8 cellular contexts compared by ENCODE assay signal in the genomic region with DNA sequence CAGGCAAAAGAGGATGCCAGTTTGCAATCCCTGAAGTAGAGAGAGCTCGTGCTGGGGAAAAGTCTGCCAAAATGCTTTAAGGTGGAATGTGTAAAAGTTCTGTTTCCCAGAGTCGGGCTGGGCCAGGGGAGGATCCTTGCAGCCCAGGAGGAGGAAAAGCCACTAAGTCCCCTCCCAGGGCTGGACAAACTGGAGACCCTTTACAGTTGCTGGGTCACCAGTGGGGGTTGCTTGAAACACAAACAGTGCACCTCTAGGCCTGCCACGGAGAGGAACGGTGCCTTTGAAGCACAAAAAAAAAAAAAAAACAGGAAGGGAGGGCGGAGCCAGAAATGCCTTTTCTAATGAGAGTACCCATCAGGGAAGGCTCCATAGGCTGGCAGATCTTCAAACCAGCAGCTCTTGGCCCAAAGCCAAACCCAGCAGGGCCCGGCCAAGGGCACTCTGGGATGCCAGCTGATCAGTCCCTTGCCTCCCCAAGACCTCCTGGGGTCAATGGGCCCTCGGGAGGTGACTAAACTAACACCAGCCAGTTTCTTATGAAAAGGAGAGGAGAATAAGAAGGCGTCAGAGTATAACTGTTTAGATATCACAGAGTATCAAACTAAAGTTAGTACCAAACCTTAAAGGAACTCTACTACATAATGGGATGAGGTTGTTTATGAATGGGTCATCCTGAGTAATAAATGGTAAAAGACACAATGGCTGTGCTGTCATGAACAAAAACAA. TPM values are rescaled to one million over a fixed set of nuclear protein-coding genes. Genes with fewer than 3 reads are reported as not detected.
DNase-seq lines count a peak whose midpoint lies in the region; ATAC-seq and TF ChIP-seq lines count a peak whose summit lies in the region.

No MANE protein-coding gene starts in this region.

- peak; percentile 60 for ATAC-seq in DND-41 (ENCODE audit: insufficient read depth, low read depth)
- ATAC-seq in gastroesophageal sphincter: peak; percentile 78
- ATAC-seq in GM18511 (IDR thresholded peaks at IDR 0.05; ENCODE audit: unreplicated experiment): no peak
- no peak for ATAC-seq in HG03571 (IDR thresholded peaks at IDR 0.05; ENCODE audit: unreplicated experiment)

- H3K4me1 ChIP-seq in DND-41 (ENCODE audit: insufficient read depth, low read length) (peaks cover 32% of the 10 kb centered on the region), OCI-LY1 (ENCODE audit: insufficient read depth, low read length, severe bottlenecking) (peaks cover 35% of the 10 kb centered on the region), gastroesophageal sphincter (peaks cover 8 to 48% (median 21%) of the 10 kb centered on the region in 3 donors), neuron (ENCODE audit: insufficient read depth, low read length) (peaks cover 24% of the 10 kb centered on the region)

- 0 to 3% methylated on average over 2 to 4 of the region's 8 CpGs for WGBS in gastroesophageal sphincter (ENCODE audit: low coverage in 1 of 2), 2 donors

- H3K79me2 ChIP-seq in DND-41 (ENCODE audit: insufficient read depth, low read length) (peaks cover 20% of the 10 kb centered on the region), OCI-LY1 (ENCODE audit: insufficient read depth, low read length) (no peaks in the 10 kb centered on the region)

- H3K9ac ChIP-seq in DND-41 (ENCODE audit: low read depth, low read length) (peak overlapping the region; percentile 96), OCI-LY1 (ENCODE audit: low read length) (peak overlapping the region; percentile 98)

- CTCF ChIA-PET in activated naive CD4-positive, alpha-beta T cell treated with anti-CD3 and anti-CD28 coated beads for 36 hours (lab: Charles Lee): interaction anchor here (0.6 to 4.4 kb wide), 6 partner anchors 10 to 1505 kb away, joined by 3 to 45 read pairs (median 4); no protein-coding TSS in a partner anchor

- H3K4me2 ChIP-seq in DND-41 (ENCODE audit: insufficient read depth, low read length): peak overlapping the region; percentile 70
- H3K4me2 ChIP-seq in OCI-LY1 (ENCODE audit: low read length): peak overlapping the region; percentile 92

- H3K4me3 ChIP-seq in DND-41 (ENCODE audit: low read depth in 1 of 2, low read length in 2 of 2): peak overlapping the region; percentile 65 to 74; a peak in 3 of 4 replicates
- peak overlapping the region; percentile 83 for H3K4me3 ChIP-seq in OCI-LY1 (ENCODE audit: low read depth, low read length, poor library complexity, severe bottlenecking)
- peak overlapping the region; percentile 37 to 48 for H3K4me3 ChIP-seq in gastroesophageal sphincter
- H3K4me3 ChIP-seq in neuron (ENCODE audit: low read length): peak overlapping the region; percentile 29

- TF ChIP-seq EP300 in gastroesophageal sphincter (IDR thresholded peaks at IDR 0.05): no peak

- H3K9me2 ChIP-seq in OCI-LY1 (ENCODE audit: low read depth, low read length): no peaks in the 10 kb centered on the region

- H3K36me3 Mint-ChIP-seq in activated naive CD4-positive, alpha-beta T cell treated with anti-CD3 and anti-CD28 coated beads for 36 hours (ENCODE audit: low read depth): no peaks in the 10 kb centered on the region

- DNase-seq in DND-41 (peak; percentile 85), HT-29 (ENCODE audit: low spot score) (peak; percentile 97)
- DNase-seq in activated naive CD4-positive, alpha-beta T cell treated with anti-CD3 and anti-CD28 coated beads for 36 hours: peak; percentile 89

- peak overlapping the region; percentile 100 for H3K27ac ChIP-seq in DND-41 (ENCODE audit: low read length)
- H3K27ac ChIP-seq in OCI-LY1 (ENCODE audit: low read depth, low read length, poor library complexity, severe bottlenecking): peak overlapping the region; percentile 98
- peak overlapping the region; percentile 78 to 86 (median 81) for H3K27ac ChIP-seq in gastroesophageal sphincter

- H3K4me1 Mint-ChIP-seq in activated naive CD4-positive, alpha-beta T cell treated with anti-CD3 and anti-CD28 coated beads for 36 hours (ENCODE audit: low read depth): peaks cover 41% of the 10 kb centered on the region

- H3K4me3 Mint-ChIP-seq in activated naive CD4-positive, alpha-beta T cell treated with anti-CD3 and anti-CD28 coated beads for 36 hours: peak overlapping the region; percentile 86

- H3K36me3 ChIP-seq in DND-41 (ENCODE audit: insufficient read depth, low read length) (peaks cover 6% of the 10 kb centered on the region; the same call in 1 of the 2 replicates), OCI-LY1 (ENCODE audit: insufficient read depth, low read length) (no peaks in the 10 kb centered on the region), gastroesophageal sphincter (no peaks in the 10 kb centered on the region), neuron (ENCODE audit: insufficient read depth, low read length) (no peaks in the 10 kb centered on the region)

- no peaks in the 10 kb centered on the region for H3F3A ChIP-seq in OCI-LY1 (ENCODE audit: insufficient read depth, low read length)

- H3K9me3 ChIP-seq in DND-41 (ENCODE audit: insufficient read depth, low read length, severe bottlenecking) (no peaks in the 10 kb centered on the region), OCI-LY1 (ENCODE audit: low read length) (no peaks in the 10 kb centered on the region), gastroesophageal sphincter (no peaks in the 10 kb centered on the region), neuron (ENCODE audit: low read length) (no peaks in the 10 kb centered on the region)

- TF ChIP-seq CTCF in DND-41 (IDR thresholded peaks at IDR 0.05; ENCODE audit: borderline replicate concordance, extremely low read depth, low read length, poor library complexity, severe bottlenecking) (no peak), OCI-LY1 (IDR thresholded peaks at IDR 0.05; ENCODE audit: low read length) (no peak), gastroesophageal sphincter (IDR thresholded peaks at IDR 0.05) (no peak)

- H4K20me1 ChIP-seq in DND-41 (ENCODE audit: insufficient read depth, low read length) (peaks cover 7% of the 10 kb centered on the region; the same call in 1 of the 2 replicates), OCI-LY1 (ENCODE audit: insufficient read depth, low read length) (no peaks in the 10 kb centered on the region)

- H3K9me3 Mint-ChIP-seq in activated naive CD4-positive, alpha-beta T cell treated with anti-CD3 and anti-CD28 coated beads for 36 hours: no peaks in the 10 kb centered on the region

- H3K27me3 ChIP-seq in DND-41 (ENCODE audit: insufficient read depth, low read length, poor library complexity) (no peaks in the 10 kb centered on the region), OCI-LY1 (ENCODE audit: insufficient read depth, low read length) (no peaks in the 10 kb centered on the region), gastroesophageal sphincter (no peaks in the 10 kb centered on the region), neuron (ENCODE audit: insufficient read depth, low read length) (peaks cover 6% of the 10 kb centered on the region)

- H3K27me3 Mint-ChIP-seq in activated naive CD4-positive, alpha-beta T cell treated with anti-CD3 and anti-CD28 coated beads for 36 hours (ENCODE audit: low read depth): no peaks in the 10 kb centered on the region

- intact Hi-C loops in activated naive CD4-positive, alpha-beta T cell treated with anti-CD3 and anti-CD28 coated beads for 36 hours (cut with micrococcal nuclease): loop anchor here (1.0 to 5.0 kb wide), 7 partner anchors 10 to 259 kb away; partner anchors contain the start of genes HLA-A and PPP1R11

- peak overlapping the region; percentile 98 for H3K27ac Mint-ChIP-seq in activated naive CD4-positive, alpha-beta T cell treated with anti-CD3 and anti-CD28 coated beads for 36 hours

- H2AFZ ChIP-seq in DND-41 (ENCODE audit: low read depth, low read length): peak overlapping the region; percentile 48; the same call in 1 of the 2 replicates
- no peak overlapping the region for H2AFZ ChIP-seq in OCI-LY1 (ENCODE audit: low read length)
- no peak overlapping the region for H2AFZ ChIP-seq in neuron (ENCODE audit: low read depth, low read length)

- no peak for TF ChIP-seq POLR2A in gastroesophageal sphincter (IDR thresholded peaks at IDR 0.05)

RNA-seq across cellular contexts. Expression of gene HLA-A, which starts 23.7 kb away (rescaled TPM):
- total RNA-seq in HT-29 (2014; rRNA removed; shearing (Covaris generic)): 856 and 869 TPM in 2 replicates
- total RNA-seq in activated naive CD4-positive, alpha-beta T cell treated with anti-CD3 and anti-CD28 coated beads for 36 hours: 1,000 to 10,000 TPM; 1,509 to 1,515 TPM
- total RNA-seq in gastroesophageal sphincter: 100 to 1,000 TPM; 281 to 626 (median 424) TPM

Comparison
In these comparisons a context has a peak if more than half of its experiments do, and no peak if none do; other contexts are left out.
1. ATAC-seq: peak in DND-41 (single experiment) and gastroesophageal sphincter (single experiment); none in GM18511 (single experiment) and HG03571 (single experiment).
2. H3K4me3 ChIP-seq: peak in every context shown above with its lines; median percentile 83 in OCI-LY1; 70 in DND-41; 42 in gastroesophageal sphincter; 29 in neuron.
3. Peak in every context shown above with its lines, with median percentiles within 50 percentile points of each other: DNase-seq and H3K27ac ChIP-seq.